ENCODE assay signal across 29 cellular contexts in the genomic region with DNA sequence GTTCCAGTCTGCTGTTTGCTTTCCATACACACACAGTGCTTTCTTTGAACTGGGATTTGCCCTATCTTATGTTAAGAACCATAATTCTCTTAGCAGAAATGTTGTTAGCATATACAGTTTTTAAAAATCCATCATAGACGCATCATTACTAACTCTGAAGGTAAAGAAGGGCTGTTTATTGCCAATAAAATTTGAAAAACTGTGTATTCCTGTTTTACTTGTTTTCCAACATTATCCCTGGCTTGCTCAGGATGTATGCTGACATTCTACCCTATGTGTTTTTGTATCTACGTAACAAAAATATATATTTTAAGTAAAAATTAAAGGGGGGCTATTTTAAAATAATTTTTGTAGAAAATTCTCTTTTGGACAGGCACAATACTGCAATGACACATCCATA.
"Had no signal": no experiment of that assay in that cellular context is flagged by ENCODE, and none has a peak within 500 bp of the region (broad histone marks: within the 10 kb centered on the region; RNA-seq: fewer than 3 reads in every experiment).

No MANE protein-coding gene starts in this region.

- FAIRE-seq: endometrium had no signal

- H3K4me3 ChIP-seq: ascending aorta, breast epithelium, cardiac muscle cell, colonic mucosa, esophagus squamous epithelium, gastroesophageal sphincter, heart right ventricle had no signal

- H3K9me3 ChIP-seq: ascending aorta, breast epithelium, colonic mucosa, esophagus squamous epithelium, gastroesophageal sphincter had no signal

- H3K4me1 ChIP-seq: ascending aorta, breast epithelium, colonic mucosa, esophagus squamous epithelium, gastroesophageal sphincter, heart right ventricle had no signal

- ATAC-seq: activated CD4-positive, alpha-beta T cell treated with anti-CD3 and anti-CD28 coated beads for 36 hours; activated CD8-positive, alpha-beta memory T cell treated with anti-CD3 and anti-CD28 coated beads, Interleukin-2, amount 10 ng/mL, durations not matched to agents 7 days and 5 days; activated CD8-positive, alpha-beta T cell treated with anti-CD3 and anti-CD28 coated beads, Interleukin-2, amount 10 ng/mL, durations not matched to agents 7 days and 5 days; activated naive CD4-positive, alpha-beta T cell treated with anti-CD3 and anti-CD28 coated beads, Interleukin-2, amount 50 U/mL, for 72 hours; activated T-cell treated with anti-CD3 and anti-CD28 coated beads, Interleukin-2, amount 50 U/mL, for 72 hours; gastroesophageal sphincter; heart right ventricle; T-helper 17 cell had no signal

- H3K27ac ChIP-seq: ascending aorta, breast epithelium, cardiac muscle cell, colonic mucosa, epithelial cell of prostate, esophagus squamous epithelium, gastroesophageal sphincter, heart right ventricle had no signal

- DNase-seq: activated CD4-positive, alpha-beta memory T cell treated with anti-CD3 and anti-CD28 coated beads for 36 hours; activated CD4-positive, alpha-beta T cell treated with anti-CD3 and anti-CD28 coated beads for 36 hours; activated CD4-positive, alpha-beta T cell treated with anti-CD3 and anti-CD28 coated beads, Interleukin-2, amount 10 ng/mL, durations not matched to agents 24 days and 14 days; activated CD4-positive, CD25-positive, alpha-beta regulatory T cell; activated CD4-positive, CD25-positive, alpha-beta regulatory T cell treated with anti-CD3 and anti-CD28 coated beads, Interleukin-2, amount 50 U/mL, for 72 hours; activated CD8-positive, alpha-beta memory T cell treated with anti-CD3 and anti-CD28 coated beads, Interleukin-2, amount 10 ng/mL, durations not matched to agents 7 days and 5 days; activated CD8-positive, alpha-beta memory T cell treated with anti-CD3 and anti-CD28 coated beads, Interleukin-2, amount 50 U/mL, for 4 hours; activated CD8-positive, alpha-beta T cell treated with anti-CD3 and anti-CD28 coated beads, Interleukin-2, amount 10 ng/mL, durations not matched to agents 7 days and 5 days; activated gamma-delta T cell; activated naive CD4-positive, alpha-beta T cell; activated naive CD4-positive, alpha-beta T cell treated with anti-CD3 and anti-CD28 coated beads, Interleukin-2, amount 10 ng/mL, durations not matched to agents 7 days and 5 days; activated naive CD8-positive, alpha-beta T cell treated with anti-CD3 and anti-CD28 coated beads, Interleukin-2, amount 10 ng/mL, durations not matched to agents 7 days and 5 days; activated T-cell treated with anti-CD3 and anti-CD28 coated beads, Interleukin-2, amount 50 U/mL, for 24 hours; activated T-cell treated with anti-CD3 and anti-CD28 coated beads, Interleukin-2, amount 50 U/mL, for 72 hours; central memory CD4-positive, alpha-beta T cell; cerebellar nuclear complex; colonic mucosa; effector CD8-positive, alpha-beta T cell; esophagus squamous epithelium; foreskin melanocyte; heart right ventricle; T-helper 17 cell had no signal
